Comparison of ENCODE assay signal across 15 cellular contexts in genomic region chr9:121750259-121750714, GRCh38.
DNase-seq lines count a peak whose midpoint lies in the region; ATAC-seq, FAIRE-seq and TF ChIP-seq lines count a peak whose summit lies in the region.
"Had no signal": no experiment of that assay in that cellular context is flagged by ENCODE, and none has a peak within 500 bp of the region (broad histone marks: within the 10 kb centered on the region; RNA-seq: fewer than 3 reads in every experiment).

No MANE protein-coding gene starts in this region.

- peak; percentile 26 to 71 for DNase-seq in NCI-H526 (lab: John Stamatoyannopoulos, UW)
- no peak for DNase-seq in body of pancreas
- peak; percentile 65 for DNase-seq in stomach
- no peak for DNase-seq in NCI-H446 treated with DMSO at 0.1 percent for 48 hours (lab: John Stamatoyannopoulos, UW)
- no peak for DNase-seq in urothelium cell line (ENCODE audit: low spot score)
- DNase-seq in midbrain (lab: John Stamatoyannopoulos, UW), result no peak
- no peak for DNase-seq in mesenteric fat pad (ENCODE audit: low spot score)
- DNase-seq: activated B cell treated with CpG ODN at 0.5 μM for 24 hours; activated CD8-positive, alpha-beta T cell treated with anti-CD3 and anti-CD28 coated beads, Interleukin-2, amount 10 ng/mL, durations not matched to agents 7 days and 5 days; activated naive CD8-positive, alpha-beta T cell treated with anti-CD3 and anti-CD28 coated beads for 36 hours; lower lobe of right lung; NCI-H1417 treated with DMSO at 0.1 percent for 48 hours; NCI-H2171 treated with DMSO at 0.1 percent for 48 hours had no signal

- H3K4me3 ChIP-seq in body of pancreas (no peak overlapping the region), mesodermal cell (ENCODE audit: extremely low read depth, insufficient read depth, low read length, poor library complexity, severe bottlenecking) (no peak overlapping the region), stomach (no peak overlapping the region)
- H3K4me3 ChIP-seq: lower lobe of right lung had no signal

- no peak for ATAC-seq in body of pancreas
- ATAC-seq: activated CD8-positive, alpha-beta T cell treated with anti-CD3 and anti-CD28 coated beads, Interleukin-2, amount 10 ng/mL, durations not matched to agents 7 days and 5 days; lower lobe of right lung had no signal

- no peak for TF ChIP-seq EP300 in stomach (IDR thresholded peaks at IDR 0.05)

- H3K27me3 ChIP-seq in body of pancreas (no peaks in the 10 kb centered on the region), stomach (no peaks in the 10 kb centered on the region)

- no peak for TF ChIP-seq POLR2A in body of pancreas (IDR thresholded peaks at IDR 0.05)
- TF ChIP-seq POLR2A in stomach (IDR thresholded peaks at IDR 0.05), result no peak

- H3K9me3 ChIP-seq in body of pancreas, result no peaks in the 10 kb centered on the region
- H3K9me3 ChIP-seq in mesodermal cell (ENCODE audit: control insufficient read depth, low read length), result no peaks in the 10 kb centered on the region
- no peaks in the 10 kb centered on the region for H3K9me3 ChIP-seq in stomach
- H3K9me3 ChIP-seq: lower lobe of right lung had no signal

- intact Hi-C loops in body of pancreas (cut with DNase I), result no loop called here
- intact Hi-C loops in stomach (cut with DNase I; ENCODE audit: low total_unique reads), result no loop called here

- peaks cover 96% of the 10 kb centered on the region for H3K4me1 ChIP-seq in body of pancreas
- H3K4me1 ChIP-seq in mesodermal cell (ENCODE audit: control insufficient read depth, insufficient read depth, low read length, poor library complexity, severe bottlenecking), result peaks cover 33% of the 10 kb centered on the region
- peaks cover 85 to 100% (median 98%) of the 10 kb centered on the region in 4 donors for H3K4me1 ChIP-seq in stomach

- peak overlapping the region; percentile 54 to 86 (median 82) for H3K27ac ChIP-seq in body of pancreas
- peak overlapping the region; percentile 72 for H3K27ac ChIP-seq in mesodermal cell (ENCODE audit: low read depth, low read length, severe bottlenecking)
- H3K27ac ChIP-seq in stomach, result peak overlapping the region; percentile 66 to 93 (median 80)
- H3K27ac ChIP-seq: lower lobe of right lung had no signal

- FAIRE-seq in urothelium cell line (lab: Jason Lieb, UNC), result no peak
- FAIRE-seq: endometrium had no signal

- 60 to 76% methylated on average over 11 of the region's 11 CpGs for WGBS in body of pancreas, 2 donors
- 96 to 97% methylated on average over 8 to 9 of the region's 11 CpGs for WGBS in mesodermal cell (ENCODE audit: insufficient coverage in 2 of 2), 2 experiments
- WGBS in stomach, 5 donors, result 35 to 58% (median 36%) methylated on average over 10 to 11 of the region's 11 CpGs

- H3K36me3 ChIP-seq in body of pancreas (replicated peaks in 1 of 2; ENCODE audit: insufficient read depth in 1 of 2, low read depth in 2 of 2) (no peaks in the 10 kb centered on the region), mesodermal cell (ENCODE audit: control insufficient read depth, insufficient read depth, low read length) (peaks cover 23% of the 10 kb centered on the region), stomach (peaks cover 0 to 5% (median 0%) of the 10 kb centered on the region in 4 donors)
- H3K36me3 ChIP-seq: lower lobe of right lung had no signal

- TF ChIP-seq CTCF in body of pancreas (IDR thresholded peaks at IDR 0.05) (no peak), stomach (IDR thresholded peaks at IDR 0.05) (no peak)

Comparison
In these comparisons a context has a peak if more than half of its experiments do, and no peak if none do; other contexts are left out.
1. DNase-seq: peak in NCI-H526 (2 of 2) and stomach (single experiment); none in body of pancreas (0 of 4), NCI-H446 treated with DMSO at 0.1 percent for 48 hours (single experiment), urothelium cell line (single experiment), midbrain (single experiment) and mesenteric fat pad (single experiment).
2. Peak in every context shown above with its lines, with median percentiles within 50 percentile points of each other: H3K27ac ChIP-seq.